8 cellular contexts compared by ENCODE assay signal in genomic region chr4:183407635-183408463, GRCh38. TPM values are rescaled to one million over a fixed set of nuclear protein-coding genes. Genes with fewer than 3 reads are reported as not detected.
DNase-seq lines count a peak whose midpoint lies in the region; ATAC-seq and TF ChIP-seq lines count a peak whose summit lies in the region.

No MANE protein-coding gene starts in this region.

- H3K4me1 Mint-ChIP-seq in GM23338 (peaks cover 11% of the 10 kb centered on the region), T-helper 17 cell (peaks cover 10% of the 10 kb centered on the region)

- H3K36me3 ChIP-seq in GM23338 (ENCODE audit: insufficient read depth) (no peaks in the 10 kb centered on the region), skeletal muscle satellite cell (ENCODE audit: insufficient read depth, low read length) (no peaks in the 10 kb centered on the region)

- H3K9ac ChIP-seq in skeletal muscle satellite cell (ENCODE audit: low read depth, low read length): peak overlapping the region; percentile 76

- H3K9me2 ChIP-seq in GM23338 (ENCODE audit: insufficient read depth): no peaks in the 10 kb centered on the region

- H3K4me3 Mint-ChIP-seq in GM23338 (peak overlapping the region; percentile 71), T-helper 17 cell (peak overlapping the region; percentile 89)

- H3K4me3 ChIP-seq in GM23338 (peak overlapping the region; percentile 40), foreskin fibroblast (ENCODE audit: low read depth in 1 of 2, low read length in 2 of 2) (peak overlapping the region; percentile 57 to 72), skeletal muscle satellite cell (ENCODE audit: low read length) (peak overlapping the region; percentile 70)

- H3K4me1 ChIP-seq in GM23338 (ENCODE audit: insufficient read depth) (no peaks in the 10 kb centered on the region), skeletal muscle satellite cell (ENCODE audit: control insufficient read depth, insufficient read depth, low read length) (no peaks in the 10 kb centered on the region)

- no peaks in the 10 kb centered on the region for H4K20me1 ChIP-seq in GM23338 (replicated peaks; ENCODE audit: insufficient read depth)

- no peaks in the 10 kb centered on the region for H3F3A ChIP-seq in GM23338 (replicated peaks; ENCODE audit: low read depth)

- H2AFZ ChIP-seq in GM23338: peak overlapping the region; percentile 63

- H3K4me2 ChIP-seq in GM23338: peak overlapping the region; percentile 69
- peak overlapping the region; percentile 92 for H3K4me2 ChIP-seq in skeletal muscle satellite cell (ENCODE audit: low read length)

- no peak for DNase-seq in GM23338 (ENCODE audit: low spot score)
- DNase-seq in T-helper 17 cell: no peak
- DNase-seq in foreskin fibroblast: no peak
- no peak for DNase-seq in HK-2 (ENCODE audit: unreplicated experiment)

- H3K27me3 ChIP-seq in GM23338 (ENCODE audit: insufficient read depth): no peaks in the 10 kb centered on the region
- H3K27me3 ChIP-seq in skeletal muscle satellite cell (ENCODE audit: control insufficient read depth, insufficient read depth, low read length): no peaks in the 10 kb centered on the region

- no peaks in the 10 kb centered on the region; the same call in 2 of the 3 replicates for H3K36me3 Mint-ChIP-seq in GM23338 (ENCODE audit: low read depth)
- no peaks in the 10 kb centered on the region for H3K36me3 Mint-ChIP-seq in T-helper 17 cell (ENCODE audit: low read depth)

- no peaks in the 10 kb centered on the region for H3K79me2 ChIP-seq in GM23338 (replicated peaks; ENCODE audit: insufficient read depth)

- ATAC-seq in GM23338: no peak
- no peak for ATAC-seq in T-helper 17 cell
- ATAC-seq in HG03432 (IDR thresholded peaks at IDR 0.05; ENCODE audit: unreplicated experiment): no peak
- ATAC-seq in GM21367 (IDR thresholded peaks at IDR 0.05; ENCODE audit: unreplicated experiment): no peak
- no peak for ATAC-seq in GM21360 (IDR thresholded peaks at IDR 0.05; ENCODE audit: unreplicated experiment)

- no peaks in the 10 kb centered on the region for H3K9me3 ChIP-seq in T-helper 17 cell (ENCODE audit: control insufficient read depth, low read length, poor library complexity, severe bottlenecking)
- no peaks in the 10 kb centered on the region for H3K9me3 ChIP-seq in skeletal muscle satellite cell (replicated peaks; ENCODE audit: low read length)

- peak overlapping the region; percentile 77 for H3K27ac ChIP-seq in GM23338 (ENCODE audit: low read depth)

- H3K27me3 Mint-ChIP-seq in GM23338 (ENCODE audit: insufficient read depth, low read depth, poor library complexity) (peaks cover 7% of the 10 kb centered on the region), T-helper 17 cell (no peaks in the 10 kb centered on the region)

- H3K9me3 Mint-ChIP-seq in GM23338: no peaks in the 10 kb centered on the region; the same call in 2 of the 3 replicates

- peak overlapping the region; percentile 92 for H3K27ac Mint-ChIP-seq in GM23338
- peak overlapping the region; percentile 94 for H3K27ac Mint-ChIP-seq in T-helper 17 cell

- no peak for TF ChIP-seq CTCF in GM23338 (conservative IDR thresholded peaks at IDR 0.05; ENCODE audit: low read depth in 2 of 2)
- no peak for TF ChIP-seq CTCF in foreskin fibroblast (IDR thresholded peaks at IDR 0.05; ENCODE audit: low read depth, low read length)

TF ChIP-seq in GM23338, 12 proteins besides CTCF, POLR2A, EP300 and RAD21:
- TF ChIP-seq ZNF114 (CRISPR knock-in tag; IDR thresholded peaks at IDR 0.05) (no peak), JUNB (IDR thresholded peaks at IDR 0.05; ENCODE audit: unreplicated experiment) (no peak), POLR2AphosphoS5 (IDR thresholded peaks at IDR 0.05; ENCODE audit: low read depth) (no peak), ETS1 (IDR thresholded peaks at IDR 0.05) (no peak), CREB1 (CRISPR knock-in tag; IDR thresholded peaks at IDR 0.05; ENCODE audit: low read depth) (no peak), NANOG (IDR thresholded peaks at IDR 0.05; ENCODE audit: borderline replicate concordance) (no peak), REST (IDR thresholded peaks at IDR 0.05; ENCODE audit: unreplicated experiment) (no peak)

RNA-seq across cellular contexts. Expression of gene CDKN2AIP, which starts 36.6 kb away (rescaled TPM):
- 22.4 and 27.2 TPM in 2 replicates for total RNA-seq in GM23338 (2014; rRNA removed; shearing (Covaris generic))
- polyA plus RNA-seq in GM23338 (2016; fragmentation: Nextera tagmentation; extraction: Ambion mirVana): 12.9 and 15.2 TPM in 2 replicates
- 10 to 100 TPM; 25.9 to 33.4 TPM for total RNA-seq in T-helper 17 cell
- 10.1 and 10.3 TPM in 2 replicates for total RNA-seq in skeletal muscle satellite cell (2012; rRNA removed)
